ENCODE assay signal across 12 cellular contexts in genomic region chr2:43462866-43463641, GRCh38.
DNase-seq lines count a peak whose midpoint lies in the region; ATAC-seq, FAIRE-seq and TF ChIP-seq lines count a peak whose summit lies in the region.
"Had no signal": no experiment of that assay in that cellular context is flagged by ENCODE, and none has a peak within 500 bp of the region (broad histone marks: within the 10 kb centered on the region; RNA-seq: fewer than 3 reads in every experiment).

No MANE protein-coding gene starts in this region.

- no peak for ATAC-seq in GM21381 (IDR thresholded peaks at IDR 0.05; ENCODE audit: unreplicated experiment)
- ATAC-seq: T-cell had no signal

- H3K27ac ChIP-seq in esophagus muscularis mucosa (replicated peaks in 1 of 4) (peak overlapping the region in 3 of 4 donors; percentile 31 to 70 (median 61)), sigmoid colon (peak overlapping the region; percentile 59 to 71 (median 70))

- H3K4me1 ChIP-seq in esophagus muscularis mucosa (peaks cover 14 to 79% (median 76%) of the 10 kb centered on the region in 4 donors), sigmoid colon (peaks cover 0 to 90% (median 74%) of the 10 kb centered on the region in 4 donors)

- no peak for FAIRE-seq in D721Med (lab: Jason Lieb, UNC)

- CTCF ChIA-PET in HEK293T (lab: Yijun Ruan, JAX), result no interaction called here

- peak; percentile 16 for DNase-seq in HEK293T (ENCODE audit: extremely low spot score)
- DNase-seq in NCI-H345 (lab: John Stamatoyannopoulos, UW), result peak; percentile 58
- no peak for DNase-seq in esophagus muscularis mucosa (ENCODE audit: extremely low spot score)
- DNase-seq in sigmoid colon, result no peak
- no peak for DNase-seq in GM13976 (ENCODE audit: low spot score)
- no peak for DNase-seq in D721Med (ENCODE audit: insufficient read length, low spot score)
- DNase-seq in islet precursor cell, result no peak
- DNase-seq: activated T-cell treated with anti-CD3 and anti-CD28 coated beads, Interleukin-2, amount 50 U/mL, for 1 hour; MM.1S; retina; T-cell had no signal

- H3K36me3 ChIP-seq in esophagus muscularis mucosa, result no peaks in the 10 kb centered on the region
- no peaks in the 10 kb centered on the region for H3K36me3 ChIP-seq in sigmoid colon

- intact Hi-C loops in esophagus muscularis mucosa (cut with DNase I) (no loop called here), sigmoid colon (cut with DNase I) (loop anchor here (5.0 kb wide), 1 partner anchor 121 kb away; no protein-coding TSS in a partner anchor)

- no peak for TF ChIP-seq CTCF in esophagus muscularis mucosa (IDR thresholded peaks at IDR 0.05)
- TF ChIP-seq CTCF in sigmoid colon (IDR thresholded peaks at IDR 0.05), result no peak
- TF ChIP-seq CTCF in GM13976 (IDR thresholded peaks at IDR 0.05; ENCODE audit: borderline replicate concordance, control extremely low read depth, extremely low read depth, insufficient read depth, missing control alignments), result no peak
- no peak for TF ChIP-seq CTCF in D721Med (IDR thresholded peaks at IDR 0.05; ENCODE audit: insufficient read depth, missing control alignments)

- WGBS in esophagus muscularis mucosa, result 44% methylated on average over 4 of the region's 4 CpGs
- 16 to 61% methylated on average over 4 of the region's 4 CpGs for WGBS in sigmoid colon, 2 donors

- TF ChIP-seq EP300 in esophagus muscularis mucosa (IDR thresholded peaks at IDR 0.05) (no peak), sigmoid colon (IDR thresholded peaks at IDR 0.05) (no peak)

- no peak overlapping the region for H3K4me3 ChIP-seq in esophagus muscularis mucosa
- H3K4me3 ChIP-seq in sigmoid colon, result no peak overlapping the region

- POLR2A ChIA-PET in HEK293T (lab: Yijun Ruan, JAX), result no interaction called here

- in situ Hi-C loops in GM13976 (cut with MboI; ENCODE audit: low sequenced_read_pairs, unreplicated experiment), result no loop called here

- H3K27me3 ChIP-seq in esophagus muscularis mucosa (no peaks in the 10 kb centered on the region), sigmoid colon (no peaks in the 10 kb centered on the region)

- TF ChIP-seq POLR2A in esophagus muscularis mucosa (IDR thresholded peaks at IDR 0.05; ENCODE audit: low read depth), result no peak
- TF ChIP-seq POLR2A in sigmoid colon (IDR thresholded peaks at IDR 0.05), result no peak

- H3K9me3 ChIP-seq in esophagus muscularis mucosa (no peaks in the 10 kb centered on the region), sigmoid colon (no peaks in the 10 kb centered on the region)

TF ChIP-seq in HEK293T, 16 proteins besides CTCF, POLR2A, EP300 and RAD21:
- TF ChIP-seq PKNOX1 (IDR thresholded peaks at IDR 0.05) (peak; percentile 96), L3MBTL2 (conservative IDR thresholded peaks at IDR 0.05) (no peak)

Comparison
In these comparisons a context has a peak if more than half of its experiments do, and no peak if none do; other contexts are left out.
1. DNase-seq: peak in HEK293T (single experiment) and NCI-H345 (single experiment); none in esophagus muscularis mucosa (single experiment), sigmoid colon (single experiment), GM13976 (single experiment), D721Med (single experiment) and islet precursor cell (single experiment).